In the genomic region with DNA sequence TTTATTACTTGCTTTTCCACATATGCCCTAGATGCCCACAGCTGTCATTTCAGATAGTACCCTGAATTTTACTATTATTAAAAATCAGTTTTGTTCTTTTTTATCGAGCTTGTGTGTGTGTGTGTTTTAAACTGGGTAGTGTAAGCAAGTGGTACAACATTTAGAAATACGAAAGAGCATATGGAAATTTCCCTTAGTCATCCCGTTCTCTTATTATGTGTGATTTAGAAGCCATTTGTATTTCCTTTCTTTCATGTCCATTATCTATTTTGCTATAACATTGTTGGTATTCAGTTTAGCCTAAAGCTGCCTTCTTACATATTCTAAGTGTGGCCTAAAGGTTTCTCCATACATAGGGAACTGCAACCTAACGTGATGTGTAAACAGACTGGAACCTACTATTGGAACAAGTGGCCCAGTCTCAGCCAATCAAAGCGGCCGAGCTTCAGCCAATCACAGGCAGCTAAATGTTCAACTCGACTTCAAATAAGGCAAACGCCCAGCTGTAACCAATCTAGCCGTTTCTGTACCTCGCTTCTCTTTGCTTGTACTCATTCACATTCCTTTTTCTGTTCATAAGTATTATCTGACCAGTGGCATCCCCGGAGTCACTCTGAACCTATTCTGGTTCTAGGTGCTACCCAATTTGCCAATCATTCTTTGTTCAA, we compare ENCODE assay signal across 1 cellular context.
TF ChIP-seq lines count a peak whose summit lies in the region.

No MANE protein-coding gene starts in this region.

TF ChIP-seq in GM23338, 12 proteins besides CTCF, POLR2A, EP300 and RAD21:
- TF ChIP-seq EZH2 (IDR thresholded peaks at IDR 0.05; ENCODE audit: low read depth, unreplicated experiment): no peak
- TF ChIP-seq ZNF114 (CRISPR knock-in tag; IDR thresholded peaks at IDR 0.05): no peak
